In the genomic region with DNA sequence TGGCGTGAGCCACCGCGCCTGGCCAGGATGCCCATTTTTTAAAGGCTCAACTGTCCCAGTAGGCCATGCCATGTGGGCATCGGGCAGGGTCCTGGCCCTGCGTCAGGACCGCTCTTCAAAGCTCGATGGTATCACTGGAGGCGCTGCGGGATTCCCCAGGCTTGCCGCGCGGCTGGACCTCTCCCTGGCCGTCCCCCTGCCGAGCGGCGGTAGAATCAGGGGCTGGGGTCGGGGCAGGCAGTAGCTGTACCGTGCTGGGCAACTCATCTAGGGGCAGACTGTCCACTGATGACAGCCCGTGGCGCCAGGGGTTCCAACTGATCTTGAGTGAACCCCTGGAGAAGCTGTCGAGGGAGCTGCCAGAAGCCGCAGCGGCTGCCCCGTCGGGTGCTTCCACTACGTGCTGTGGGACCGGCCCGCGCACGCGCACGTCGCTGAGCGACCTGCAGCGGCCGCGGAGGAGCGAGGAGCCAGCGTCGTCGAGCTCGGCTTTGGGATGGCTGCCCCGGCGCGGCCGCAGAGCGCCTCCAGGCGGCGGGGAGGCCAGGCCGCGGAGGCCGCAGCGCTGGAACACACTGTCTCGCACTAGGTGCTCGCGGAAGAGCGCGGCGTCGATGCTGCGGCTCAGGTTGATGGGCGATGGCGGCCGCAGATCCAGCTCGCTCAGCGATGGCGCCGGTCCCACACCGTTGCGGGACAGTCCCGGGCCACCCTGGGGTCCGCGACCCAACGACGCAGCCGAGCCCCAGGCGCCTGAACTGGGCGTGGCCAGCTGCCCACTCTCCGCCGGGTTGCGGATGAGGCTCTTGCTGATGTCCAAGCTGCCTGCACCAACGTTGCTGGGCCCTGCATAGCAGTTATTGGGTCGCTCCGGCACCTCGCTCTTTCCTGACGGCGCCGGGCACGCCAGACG, we compare ENCODE assay signal across 1 cellular context.
TF ChIP-seq lines count a peak whose summit lies in the region.

No MANE protein-coding gene starts in this region.

TF ChIP-seq in SK-N-SH, 30 proteins besides CTCF, POLR2A, EP300 and RAD21 (continued from another document):
- TF ChIP-seq GATA2 (CRISPR knock-in tag; IDR thresholded peaks at IDR 0.05) (no peak), NFIC (IDR thresholded peaks at IDR 0.05; ENCODE audit: borderline replicate concordance) (no peak), TAF1 (IDR thresholded peaks at IDR 0.05; ENCODE audit: borderline replicate concordance, low read depth, low read length) (peak; percentile 57; the same call in 1 of the 2 replicates), ELF1 (IDR thresholded peaks at IDR 0.05) (no peak), NRF1 (IDR thresholded peaks at IDR 0.05; ENCODE audit: low read depth, low read length) (peak; percentile 80), SMC3 (IDR thresholded peaks at IDR 0.05; ENCODE audit: low read depth, low read length) (peak; percentile 15; the same call in 1 of the 2 replicates), RCOR1 (IDR thresholded peaks at IDR 0.05; ENCODE audit: low read length) (no peak), GABPA (IDR thresholded peaks at IDR 0.05; ENCODE audit: low read depth) (no peak), FOXM1 (IDR thresholded peaks at IDR 0.05; ENCODE audit: low read depth) (no peak), FOXJ3 (CRISPR knock-in tag; IDR thresholded peaks at IDR 0.05) (no peak), CHD2 (IDR thresholded peaks at IDR 0.05; ENCODE audit: low read length, partially characterized antibody) (peak; percentile 9), YY1 (IDR thresholded peaks at IDR 0.05; ENCODE audit: low read depth) (no peak), SIN3A (IDR thresholded peaks at IDR 0.05; ENCODE audit: borderline replicate concordance, low read depth, low read length) (no peak), MXI1 (IDR thresholded peaks at IDR 0.05; ENCODE audit: low read depth, low read length) (no peak), EZH2phosphoT487 (IDR thresholded peaks at IDR 0.05; ENCODE audit: borderline replicate concordance, low read depth) (no peak), RXRA (IDR thresholded peaks at IDR 0.05; ENCODE audit: borderline replicate concordance, low read depth) (no peak), RFX5 (IDR thresholded peaks at IDR 0.05; ENCODE audit: low read length) (no peak), TEAD4 (IDR thresholded peaks at IDR 0.05; ENCODE audit: borderline replicate concordance, insufficient read depth) (no peak), POLR2AphosphoS5 (IDR thresholded peaks at IDR 0.05; ENCODE audit: low read depth, low read length) (peak; percentile 53), MEF2A (IDR thresholded peaks at IDR 0.05; ENCODE audit: borderline replicate concordance, low read depth) (no peak), FOSL2 (IDR thresholded peaks at IDR 0.05; ENCODE audit: borderline replicate concordance, low read depth) (no peak)
- TF ChIP-seq, protein P1, sequence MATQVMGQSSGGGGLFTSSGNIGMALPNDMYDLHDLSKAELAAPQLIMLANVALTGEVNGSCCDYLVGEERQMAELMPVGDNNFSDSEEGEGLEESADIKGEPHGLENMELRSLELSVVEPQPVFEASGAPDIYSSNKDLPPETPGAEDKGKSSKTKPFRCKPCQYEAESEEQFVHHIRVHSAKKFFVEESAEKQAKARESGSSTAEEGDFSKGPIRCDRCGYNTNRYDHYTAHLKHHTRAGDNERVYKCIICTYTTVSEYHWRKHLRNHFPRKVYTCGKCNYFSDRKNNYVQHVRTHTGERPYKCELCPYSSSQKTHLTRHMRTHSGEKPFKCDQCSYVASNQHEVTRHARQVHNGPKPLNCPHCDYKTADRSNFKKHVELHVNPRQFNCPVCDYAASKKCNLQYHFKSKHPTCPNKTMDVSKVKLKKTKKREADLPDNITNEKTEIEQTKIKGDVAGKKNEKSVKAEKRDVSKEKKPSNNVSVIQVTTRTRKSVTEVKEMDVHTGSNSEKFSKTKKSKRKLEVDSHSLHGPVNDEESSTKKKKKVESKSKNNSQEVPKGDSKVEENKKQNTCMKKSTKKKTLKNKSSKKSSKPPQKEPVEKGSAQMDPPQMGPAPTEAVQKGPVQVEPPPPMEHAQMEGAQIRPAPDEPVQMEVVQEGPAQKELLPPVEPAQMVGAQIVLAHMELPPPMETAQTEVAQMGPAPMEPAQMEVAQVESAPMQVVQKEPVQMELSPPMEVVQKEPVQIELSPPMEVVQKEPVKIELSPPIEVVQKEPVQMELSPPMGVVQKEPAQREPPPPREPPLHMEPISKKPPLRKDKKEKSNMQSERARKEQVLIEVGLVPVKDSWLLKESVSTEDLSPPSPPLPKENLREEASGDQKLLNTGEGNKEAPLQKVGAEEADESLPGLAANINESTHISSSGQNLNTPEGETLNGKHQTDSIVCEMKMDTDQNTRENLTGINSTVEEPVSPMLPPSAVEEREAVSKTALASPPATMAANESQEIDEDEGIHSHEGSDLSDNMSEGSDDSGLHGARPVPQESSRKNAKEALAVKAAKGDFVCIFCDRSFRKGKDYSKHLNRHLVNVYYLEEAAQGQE (IDR thresholded peaks at IDR 0.05; ENCODE audit: low read depth, low read length) = no peak
- TF ChIP-seq, protein P2, sequence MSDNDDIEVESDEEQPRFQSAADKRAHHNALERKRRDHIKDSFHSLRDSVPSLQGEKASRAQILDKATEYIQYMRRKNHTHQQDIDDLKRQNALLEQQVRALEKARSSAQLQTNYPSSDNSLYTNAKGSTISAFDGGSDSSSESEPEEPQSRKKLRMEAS (IDR thresholded peaks at IDR 0.05; ENCODE audit: low read depth) = peak; percentile 59; the same call in 1 of the 2 replicates
- TF ChIP-seq, protein P3, sequence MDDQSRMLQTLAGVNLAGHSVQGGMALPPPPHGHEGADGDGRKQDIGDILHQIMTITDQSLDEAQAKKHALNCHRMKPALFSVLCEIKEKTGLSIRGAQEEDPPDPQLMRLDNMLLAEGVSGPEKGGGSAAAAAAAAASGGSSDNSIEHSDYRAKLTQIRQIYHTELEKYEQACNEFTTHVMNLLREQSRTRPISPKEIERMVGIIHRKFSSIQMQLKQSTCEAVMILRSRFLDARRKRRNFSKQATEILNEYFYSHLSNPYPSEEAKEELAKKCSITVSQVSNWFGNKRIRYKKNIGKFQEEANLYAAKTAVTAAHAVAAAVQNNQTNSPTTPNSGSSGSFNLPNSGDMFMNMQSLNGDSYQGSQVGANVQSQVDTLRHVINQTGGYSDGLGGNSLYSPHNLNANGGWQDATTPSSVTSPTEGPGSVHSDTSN (IDR thresholded peaks at IDR 0.05) = no peak
- TF ChIP-seq, protein P4, sequence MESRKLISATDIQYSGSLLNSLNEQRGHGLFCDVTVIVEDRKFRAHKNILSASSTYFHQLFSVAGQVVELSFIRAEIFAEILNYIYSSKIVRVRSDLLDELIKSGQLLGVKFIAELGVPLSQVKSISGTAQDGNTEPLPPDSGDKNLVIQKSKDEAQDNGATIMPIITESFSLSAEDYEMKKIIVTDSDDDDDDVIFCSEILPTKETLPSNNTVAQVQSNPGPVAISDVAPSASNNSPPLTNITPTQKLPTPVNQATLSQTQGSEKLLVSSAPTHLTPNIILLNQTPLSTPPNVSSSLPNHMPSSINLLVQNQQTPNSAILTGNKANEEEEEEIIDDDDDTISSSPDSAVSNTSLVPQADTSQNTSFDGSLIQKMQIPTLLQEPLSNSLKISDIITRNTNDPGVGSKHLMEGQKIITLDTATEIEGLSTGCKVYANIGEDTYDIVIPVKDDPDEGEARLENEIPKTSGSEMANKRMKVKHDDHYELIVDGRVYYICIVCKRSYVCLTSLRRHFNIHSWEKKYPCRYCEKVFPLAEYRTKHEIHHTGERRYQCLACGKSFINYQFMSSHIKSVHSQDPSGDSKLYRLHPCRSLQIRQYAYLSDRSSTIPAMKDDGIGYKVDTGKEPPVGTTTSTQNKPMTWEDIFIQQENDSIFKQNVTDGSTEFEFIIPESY (IDR thresholded peaks at IDR 0.05; ENCODE audit: borderline replicate concordance, low read depth) = no peak
- TF ChIP-seq, protein P5, sequence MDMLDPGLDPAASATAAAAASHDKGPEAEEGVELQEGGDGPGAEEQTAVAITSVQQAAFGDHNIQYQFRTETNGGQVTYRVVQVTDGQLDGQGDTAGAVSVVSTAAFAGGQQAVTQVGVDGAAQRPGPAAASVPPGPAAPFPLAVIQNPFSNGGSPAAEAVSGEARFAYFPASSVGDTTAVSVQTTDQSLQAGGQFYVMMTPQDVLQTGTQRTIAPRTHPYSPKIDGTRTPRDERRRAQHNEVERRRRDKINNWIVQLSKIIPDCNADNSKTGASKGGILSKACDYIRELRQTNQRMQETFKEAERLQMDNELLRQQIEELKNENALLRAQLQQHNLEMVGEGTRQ (IDR thresholded peaks at IDR 0.05; ENCODE audit: borderline replicate concordance, low read depth, low read length) = no peak
- TF ChIP-seq, protein P6, sequence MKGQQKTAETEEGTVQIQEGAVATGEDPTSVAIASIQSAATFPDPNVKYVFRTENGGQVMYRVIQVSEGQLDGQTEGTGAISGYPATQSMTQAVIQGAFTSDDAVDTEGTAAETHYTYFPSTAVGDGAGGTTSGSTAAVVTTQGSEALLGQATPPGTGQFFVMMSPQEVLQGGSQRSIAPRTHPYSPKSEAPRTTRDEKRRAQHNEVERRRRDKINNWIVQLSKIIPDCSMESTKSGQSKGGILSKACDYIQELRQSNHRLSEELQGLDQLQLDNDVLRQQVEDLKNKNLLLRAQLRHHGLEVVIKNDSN (IDR thresholded peaks at IDR 0.05; ENCODE audit: borderline replicate concordance, low read depth) = no peak
- TF ChIP-seq, protein P7, sequence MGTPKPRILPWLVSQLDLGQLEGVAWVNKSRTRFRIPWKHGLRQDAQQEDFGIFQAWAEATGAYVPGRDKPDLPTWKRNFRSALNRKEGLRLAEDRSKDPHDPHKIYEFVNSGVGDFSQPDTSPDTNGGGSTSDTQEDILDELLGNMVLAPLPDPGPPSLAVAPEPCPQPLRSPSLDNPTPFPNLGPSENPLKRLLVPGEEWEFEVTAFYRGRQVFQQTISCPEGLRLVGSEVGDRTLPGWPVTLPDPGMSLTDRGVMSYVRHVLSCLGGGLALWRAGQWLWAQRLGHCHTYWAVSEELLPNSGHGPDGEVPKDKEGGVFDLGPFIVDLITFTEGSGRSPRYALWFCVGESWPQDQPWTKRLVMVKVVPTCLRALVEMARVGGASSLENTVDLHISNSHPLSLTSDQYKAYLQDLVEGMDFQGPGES (IDR thresholded peaks at IDR 0.05; ENCODE audit: low read depth, low read length) = no peak
